In the genomic region with DNA sequence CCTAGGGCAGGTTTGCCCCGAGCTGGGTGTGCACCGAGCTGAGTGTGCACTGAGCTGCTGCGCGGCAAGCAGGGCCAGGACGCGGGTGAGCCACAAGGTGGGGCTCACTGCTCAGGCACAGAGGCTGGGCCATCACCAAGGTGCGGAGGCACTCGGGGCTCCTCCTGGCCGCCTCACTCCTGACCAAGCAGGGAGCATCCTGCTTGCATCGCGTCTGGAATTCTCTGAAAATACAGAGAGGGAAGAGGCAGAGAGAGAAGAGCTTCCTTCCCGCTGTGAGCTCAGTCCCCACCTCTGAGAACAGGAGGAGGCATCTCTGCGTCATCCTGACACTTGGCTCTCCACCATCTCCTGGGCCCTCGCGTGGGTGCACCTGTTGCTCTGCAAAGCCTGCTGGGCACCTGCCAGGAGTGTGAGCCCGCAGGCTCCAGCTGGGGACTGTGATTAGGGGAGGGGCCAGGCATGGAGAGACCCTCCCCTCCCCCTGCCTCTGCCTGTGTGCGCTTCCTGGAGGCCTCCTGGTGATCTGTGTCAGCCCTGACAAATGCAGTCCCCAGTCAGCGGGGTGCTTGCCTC, we compare ENCODE assay signal across 8 cellular contexts.
A peak's percentile ranks its signal among the peaks of the same experiment; 100 is the strongest.
DNase-seq lines count a peak whose midpoint lies in the region; ATAC-seq and TF ChIP-seq lines count a peak whose summit lies in the region.
"Had no signal": no experiment of that assay in that cellular context is flagged by ENCODE, and none has a peak within 500 bp of the region (broad histone marks: within the 10 kb centered on the region; RNA-seq: fewer than 3 reads in every experiment).

No MANE protein-coding gene starts in this region.

- POLR2A ChIA-PET in GM10248 (lab: Yijun Ruan, JAX): interaction anchor here (1.0 kb wide), 1 partner anchor 147 kb away, joined by 3 read pairs; no protein-coding TSS in a partner anchor

- intact Hi-C loops in posterior cingulate gyrus (cut with DNase I): loop anchor here (5.0 kb wide), 2 partner anchors 943 to 1043 kb away; no protein-coding TSS in a partner anchor

- no peak overlapping the region for H3K27ac ChIP-seq in Peyer's patch

- no peaks in the 10 kb centered on the region for H3K4me1 ChIP-seq in Peyer's patch

- H3K27me3 ChIP-seq in Peyer's patch: no peaks in the 10 kb centered on the region

- no peaks in the 10 kb centered on the region for H3K9me3 ChIP-seq in Peyer's patch

- TF ChIP-seq POLR2A in Peyer's patch (IDR thresholded peaks at IDR 0.05): no peak

- no peaks in the 10 kb centered on the region for H3K36me3 ChIP-seq in Peyer's patch

- peak; percentile 91 for TF ChIP-seq CTCF in GM10248 (IDR thresholded peaks at IDR 0.05; ENCODE audit: control extremely low read depth, extremely low read depth, low read depth, missing control alignments)
- TF ChIP-seq CTCF in GM20000 (IDR thresholded peaks at IDR 0.05; ENCODE audit: extremely low read depth, missing control alignments): peak; percentile 63
- peak in 3 of 6 experiments; percentile 25 to 41 (median 36) for TF ChIP-seq CTCF in Peyer's patch (IDR thresholded peaks at IDR 0.05)

- peak; percentile 72 for DNase-seq in GM10248 (ENCODE audit: extremely low spot score)
- peak; percentile 76 for DNase-seq in GM20000 (ENCODE audit: low spot score)
- DNase-seq in OCI-M1 (lab: John Stamatoyannopoulos, UW): peak; percentile 27
- peak; percentile 34 for DNase-seq in epidermal melanocyte (ENCODE audit: insufficient read length, low spot score)
- DNase-seq in posterior cingulate gyrus: peak; percentile 36 to 96 (median 80)
- DNase-seq in Peyer's patch: no peak

- H3K4me3 ChIP-seq in Peyer's patch: no peak overlapping the region

- CTCF ChIA-PET in GM10248 (lab: Yijun Ruan, JAX): interaction anchor here (0.8 to 2.4 kb wide), 16 partner anchors 8 to 1045 kb away, joined by 3 to 11 read pairs (median 4); no protein-coding TSS in a partner anchor

- ATAC-seq in HG03571 (IDR thresholded peaks at IDR 0.05; ENCODE audit: unreplicated experiment): peak; percentile 75
- ATAC-seq: naive thymus-derived CD8-positive, alpha-beta T cell had no signal

Comparison
In these comparisons a context has a peak if more than half of its experiments do, and no peak if none do; other contexts are left out.
1. DNase-seq: peak in GM10248 (single experiment), GM20000 (single experiment), OCI-M1 (single experiment), epidermal melanocyte (single experiment) and posterior cingulate gyrus (10 of 10); none in Peyer's patch (0 of 3).